In genomic region chr9:27227192-27227591, GRCh38 we compare ENCODE assay signal across 20 cellular contexts.
DNase-seq lines count a peak whose midpoint lies in the region; ATAC-seq lines count a peak whose summit lies in the region.
"Had no signal": no experiment of that assay in that cellular context is flagged by ENCODE, and none has a peak within 500 bp of the region (broad histone marks: within the 10 kb centered on the region; RNA-seq: fewer than 3 reads in every experiment).

No MANE protein-coding gene starts in this region.

- ATAC-seq in HG03354 (IDR thresholded peaks at IDR 0.05; ENCODE audit: poor library complexity, severe bottlenecking, unreplicated experiment) = no peak
- ATAC-seq: GM12878 had no signal

- DNase-seq in EH (ENCODE audit: low read depth) (peak; percentile 35), M059J (ENCODE audit: low read depth) (peak; percentile 82), SKM-1 treated with dmso at 0.1 percent for 144 hours (lab: John Stamatoyannopoulos, UW; ENCODE audit: unreplicated experiment) (peak; percentile 43), fibroblast of peridontal ligament (ENCODE audit: extremely low read depth) (peak; percentile 21), NCI-H345 (lab: John Stamatoyannopoulos, UW) (no peak), NAMALWA (ENCODE audit: low spot score) (no peak), COLO668 (lab: John Stamatoyannopoulos, UW; ENCODE audit: unreplicated experiment) (no peak)
- DNase-seq: activated CD4-positive, alpha-beta memory T cell treated with anti-CD3 and anti-CD28 coated beads for 36 hours; activated naive CD4-positive, alpha-beta T cell treated with Interleukin-2 at 50 U/mL for 16 hours; Calu3; GDM1; midbrain; MM.1S; NCI-H2081 treated with DMSO at 0.1 percent for 48 hours; NCI-H526 treated with DMSO at 0.1 percent for 48 hours; stimulated activated CD4-positive, alpha-beta T cell treated with anti-CD3 and anti-CD28 coated beads, Interleukin-4, amount 100 ng/mL, for 4 hours; substantia nigra; WERI-Rb-1 had no signal

Comparison
In these comparisons a context has a peak if more than half of its experiments do, and no peak if none do; other contexts are left out.
1. DNase-seq: peak in EH (single experiment), M059J (single experiment), SKM-1 treated with dmso at 0.1 percent for 144 hours (single experiment) and fibroblast of peridontal ligament (single experiment); none in NCI-H345 (single experiment), NAMALWA (single experiment) and COLO668 (single experiment).